ENCODE assay signal across 7 cellular contexts in genomic region chr7:119123326-119123725, GRCh38.
"Had no signal": no experiment of that assay in that cellular context is flagged by ENCODE, and none has a peak within 500 bp of the region (broad histone marks: within the 10 kb centered on the region; RNA-seq: fewer than 3 reads in every experiment).

No MANE protein-coding gene starts in this region.

- DNase-seq: IMR-90, KBM-7, KG1 had no signal

- H3K4me2 ChIP-seq: KMS-11 had no signal

- H3K9ac ChIP-seq: KMS-11 had no signal

- H3K4me3 ChIP-seq: K562 had no signal

- ATAC-seq: K562 had no signal

- FAIRE-seq: HTR-8/SVneo, K562 had no signal

- H3K27ac ChIP-seq: HL-60, KMS-11 had no signal
